Comparison of ENCODE assay signal across 20 cellular contexts in genomic region chrX:31222946-31223345, GRCh38.
DNase-seq lines count a peak whose midpoint lies in the region; ATAC-seq and TF ChIP-seq lines count a peak whose summit lies in the region.
"Had no signal": no experiment of that assay in that cellular context is flagged by ENCODE, and none has a peak within 500 bp of the region (broad histone marks: within the 10 kb centered on the region; RNA-seq: fewer than 3 reads in every experiment).

No MANE protein-coding gene starts in this region.

- peaks cover 39% of the 10 kb centered on the region for H3K4me1 Mint-ChIP-seq in HFFc6 (ENCODE audit: low read depth)
- no peaks in the 10 kb centered on the region for H3K4me1 Mint-ChIP-seq in activated naive CD8-positive, alpha-beta T cell treated with anti-CD3 and anti-CD28 coated beads for 36 hours

- ATAC-seq in foreskin keratinocyte (no peak), psoas muscle (no peak), HG03095 (IDR thresholded peaks at IDR 0.05; ENCODE audit: unreplicated experiment) (no peak), GM21737 (IDR thresholded peaks at IDR 0.05; ENCODE audit: unreplicated experiment) (no peak)
- ATAC-seq: CD8-positive, alpha-beta T cell; GM12878; HepG2 had no signal

- H3K27me3 ChIP-seq in foreskin keratinocyte (no peaks in the 10 kb centered on the region), psoas muscle (ENCODE audit: insufficient read depth in 3 of 3, low read length in 2 of 3) (peaks cover 0 to 7% (median 0%) of the 10 kb centered on the region in 3 donors)

- no peaks in the 10 kb centered on the region for H3K9me3 Mint-ChIP-seq in HFFc6
- H3K9me3 Mint-ChIP-seq in activated naive CD8-positive, alpha-beta T cell treated with anti-CD3 and anti-CD28 coated beads for 36 hours, result no peaks in the 10 kb centered on the region
- H3K9me3 Mint-ChIP-seq: CD8-positive, alpha-beta T cell had no signal

- WGBS in psoas muscle, 3 donors, result 80 to 90% (median 87%) methylated on average over 6 of the region's 6 CpGs

- H3K27ac ChIP-seq in foreskin keratinocyte, result peak overlapping the region; percentile 89
- H3K27ac ChIP-seq in psoas muscle, result peak overlapping the region; percentile 64

- H3K36me3 Mint-ChIP-seq in HFFc6 (ENCODE audit: low read depth), result no peaks in the 10 kb centered on the region
- H3K36me3 Mint-ChIP-seq in activated naive CD8-positive, alpha-beta T cell treated with anti-CD3 and anti-CD28 coated beads for 36 hours, result no peaks in the 10 kb centered on the region
- H3K36me3 Mint-ChIP-seq: CD8-positive, alpha-beta T cell had no signal

- TF ChIP-seq CTCF in HFFc6 (IDR thresholded peaks at IDR 0.05), result no peak
- TF ChIP-seq CTCF in foreskin keratinocyte (conservative IDR thresholded peaks at IDR 0.05), result no peak
- TF ChIP-seq CTCF in psoas muscle (IDR thresholded peaks at IDR 0.05), result no peak

- no peaks in the 10 kb centered on the region for H3K9me3 ChIP-seq in psoas muscle
- H3K9me3 ChIP-seq: HAP-1 had no signal

- peaks cover 19% of the 10 kb centered on the region for H3K4me1 ChIP-seq in foreskin keratinocyte
- peaks cover 9% of the 10 kb centered on the region for H3K4me1 ChIP-seq in psoas muscle

- no peaks in the 10 kb centered on the region for H3K27me3 Mint-ChIP-seq in HFFc6 (ENCODE audit: insufficient read depth)
- H3K27me3 Mint-ChIP-seq in activated naive CD8-positive, alpha-beta T cell treated with anti-CD3 and anti-CD28 coated beads for 36 hours, result no peaks in the 10 kb centered on the region
- H3K27me3 Mint-ChIP-seq: B cell had no signal

- DNase-seq in HFFc6, result no peak
- peak; percentile 69 for DNase-seq in SK-MEL-5 (ENCODE audit: low read depth, low spot score)
- no peak for DNase-seq in foreskin keratinocyte
- no peak for DNase-seq in psoas muscle
- no peak for DNase-seq in activated naive CD8-positive, alpha-beta T cell treated with anti-CD3 and anti-CD28 coated beads for 36 hours
- no peak for DNase-seq in head of caudate nucleus
- DNase-seq: CD8-positive, alpha-beta T cell; COR-L47; DMS 273 treated with DMSO at 0.1 percent for 48 hours; DMS53; DND-41; EL; KG1 had no signal

- no peaks in the 10 kb centered on the region for H3K36me3 ChIP-seq in psoas muscle (ENCODE audit: insufficient read depth in 1 of 2, low read depth in 1 of 2)
- H3K36me3 ChIP-seq: HAP-1 had no signal

- in situ Hi-C loops in SK-MEL-5 (cut with HindIII; ENCODE audit: low pct_unique_long_range_greater_than_20kb, low sequenced_read_pairs), result no loop called here

- H3K4me3 ChIP-seq in psoas muscle, result no peak overlapping the region
- H3K4me3 ChIP-seq: BLaER1 treated with 17β-estradiol and CSF1 and Interleukin-3, amounts not matched to agents 10 nM and 100 nM; GM12878; HAP-1 had no signal

- intact Hi-C loops in psoas muscle (cut with DNase I) (loop anchor here in 1 of 2 donors (10.0 kb wide), 1 partner anchor 62 kb away; no protein-coding TSS in a partner anchor), head of caudate nucleus (cut with DNase I) (no loop called here)

- peak overlapping the region; percentile 64 for H3K27ac Mint-ChIP-seq in HFFc6
- no peak overlapping the region for H3K27ac Mint-ChIP-seq in activated naive CD8-positive, alpha-beta T cell treated with anti-CD3 and anti-CD28 coated beads for 36 hours
- H3K27ac Mint-ChIP-seq: B cell; CD8-positive, alpha-beta T cell had no signal

- H3K4me3 Mint-ChIP-seq in HFFc6, result no peak overlapping the region
- H3K4me3 Mint-ChIP-seq in activated naive CD8-positive, alpha-beta T cell treated with anti-CD3 and anti-CD28 coated beads for 36 hours, result no peak overlapping the region
- H3K4me3 Mint-ChIP-seq: B cell; CD8-positive, alpha-beta T cell had no signal
